ENCODE assay signal across 8 cellular contexts in the genomic region with DNA sequence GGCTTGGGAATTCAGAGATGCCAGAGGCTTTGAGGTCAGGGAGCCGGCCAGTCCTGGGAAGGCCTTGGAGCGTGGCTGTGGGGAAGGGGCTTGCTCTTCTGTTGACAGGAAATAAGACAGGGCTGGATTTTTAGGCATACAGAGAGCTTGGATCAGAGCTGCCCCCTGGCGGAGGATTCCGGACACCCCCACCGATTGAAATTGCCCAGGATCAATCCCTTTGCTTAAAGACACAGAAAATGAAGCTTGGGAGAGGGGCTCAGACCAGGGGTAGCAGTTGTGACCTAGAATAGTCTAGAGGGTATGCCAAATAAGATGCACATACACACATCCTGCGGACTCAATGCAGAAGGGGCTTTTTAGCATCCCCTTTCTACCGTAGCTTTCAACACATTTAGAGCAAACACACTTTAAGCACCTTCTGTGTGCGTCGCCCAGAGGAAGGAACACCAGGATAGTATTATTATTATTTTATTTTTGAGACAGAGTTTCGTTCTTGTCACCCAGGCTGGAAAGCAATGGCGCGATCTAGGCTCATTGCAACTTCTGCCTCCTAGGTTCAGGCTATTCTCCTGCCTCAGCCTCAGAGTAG. TPM values are rescaled to one million over a fixed set of nuclear protein-coding genes. Genes with fewer than 3 reads are reported as not detected.
DNase-seq lines count a peak whose midpoint lies in the region; ATAC-seq and TF ChIP-seq lines count a peak whose summit lies in the region.

No MANE protein-coding gene starts in this region.

- no peaks in the 10 kb centered on the region for H3K27me3 ChIP-seq in testis

- no peak overlapping the region for H3K27ac ChIP-seq in coronary artery
- H3K27ac ChIP-seq in testis = no peak overlapping the region

- H3K36me3 Mint-ChIP-seq in naive thymus-derived CD8-positive, alpha-beta T cell = peaks cover 0 to 4% (median 0%) of the 10 kb centered on the region in 3 donors

- H3K4me1 Mint-ChIP-seq in naive thymus-derived CD8-positive, alpha-beta T cell = peaks cover 21 to 53% (median 47%) of the 10 kb centered on the region in 4 donors

- POLR2A ChIA-PET in naive thymus-derived CD8-positive, alpha-beta T cell (lab: Charles Lee) = interaction anchor here (0.8 to 7.0 kb wide), 7 partner anchors 8 to 543 kb away, joined by 3 to 51 read pairs (median 4); partner anchors contain the start of genes ASB6 and DOLPP1

- peak overlapping the region; percentile 67 to 96 (median 89) for H3K27ac Mint-ChIP-seq in naive thymus-derived CD8-positive, alpha-beta T cell

- no peaks in the 10 kb centered on the region for H3K9me3 Mint-ChIP-seq in naive thymus-derived CD8-positive, alpha-beta T cell

- WGBS in testis, 2 donors = 40 to 59% methylated on average over 12 of the region's 12 CpGs

- intact Hi-C loops in testis (cut with DNase I; ENCODE audit: low total_unique reads) = no loop called here

- TF ChIP-seq CTCF in coronary artery (IDR thresholded peaks at IDR 0.05) = peak; percentile 40
- TF ChIP-seq CTCF in testis (IDR thresholded peaks at IDR 0.05) = peak; percentile 53 to 72 (median 58)

- no peak for ATAC-seq in naive thymus-derived CD8-positive, alpha-beta T cell
- no peak for ATAC-seq in GM21717 (IDR thresholded peaks at IDR 0.05; ENCODE audit: unreplicated experiment)

- no peak for TF ChIP-seq POLR2A in testis (IDR thresholded peaks at IDR 0.05)

- H3K36me3 ChIP-seq in testis (ENCODE audit: low read depth, missing control alignments) = no peaks in the 10 kb centered on the region

- H3K4me3 ChIP-seq in coronary artery (no peak overlapping the region), testis (no peak overlapping the region)

- H3K9me3 ChIP-seq in testis = no peaks in the 10 kb centered on the region

- peak overlapping the region; percentile 81 to 97 (median 88) for H3K4me3 Mint-ChIP-seq in naive thymus-derived CD8-positive, alpha-beta T cell

- peaks cover 6 to 25% (median 11%) of the 10 kb centered on the region in 5 donors for H3K27me3 Mint-ChIP-seq in naive thymus-derived CD8-positive, alpha-beta T cell

- peak; percentile 66 for DNase-seq in SIG-M5 treated with dmso at 0.1 percent for 504 hours (lab: John Stamatoyannopoulos, UW; ENCODE audit: unreplicated experiment)
- no peak for DNase-seq in SIG-M5 (lab: John Stamatoyannopoulos, UW)
- peak; percentile 67 for DNase-seq in NCI-H345 (lab: John Stamatoyannopoulos, UW)
- peak; percentile 84 for DNase-seq in activated CD4-positive, alpha-beta T cell treated with anti-CD3 and anti-CD28 coated beads for 48 hours
- DNase-seq in coronary artery (ENCODE audit: low spot score) = no peak
- DNase-seq in naive thymus-derived CD8-positive, alpha-beta T cell = peak; percentile 43 to 80 (median 58)
- peak; percentile 66 for DNase-seq in testis

- H3K4me1 ChIP-seq in testis = peaks cover 25% of the 10 kb centered on the region

RNA-seq across cellular contexts. Expression of gene NTMT1, which starts 1.7 kb away (rescaled TPM):
- 10 to 100 TPM; 34.5 to 35.1 TPM for total RNA-seq in naive thymus-derived CD8-positive, alpha-beta T cell
- polyA plus RNA-seq in naive thymus-derived CD8-positive, alpha-beta T cell = 10 to 100 TPM; 40.8 to 57.8 (median 45.2) TPM
- 10 to 100 TPM; 71.8 to 82.6 TPM for total RNA-seq in testis
- polyA plus RNA-seq in testis (ENCODE audit: insufficient read depth, low read depth, low replicate concordance) = 189 TPM

RNA-seq across cellular contexts. Expression of gene C9orf50, which starts 3.4 kb away (rescaled TPM):
- not detected for total RNA-seq in naive thymus-derived CD8-positive, alpha-beta T cell
- not detected for polyA plus RNA-seq in naive thymus-derived CD8-positive, alpha-beta T cell
- total RNA-seq in testis = 1 to 10 TPM; 3.7 to 9.4 TPM
- polyA plus RNA-seq in testis (ENCODE audit: insufficient read depth, low read depth, low replicate concordance) = 14.6 TPM

RNA-seq across cellular contexts. Expression of gene ASB6, which starts 17.7 kb away (rescaled TPM):
- total RNA-seq in naive thymus-derived CD8-positive, alpha-beta T cell = 10 to 100 TPM; 33.7 to 35.7 TPM
- polyA plus RNA-seq in naive thymus-derived CD8-positive, alpha-beta T cell = 10 to 100 TPM; 14.8 to 29.1 (median 19.8) TPM
- 10 to 100 TPM; 51.2 to 61.7 TPM for total RNA-seq in testis
- 21.4 TPM for polyA plus RNA-seq in testis (ENCODE audit: insufficient read depth, low read depth, low replicate concordance)

RNA-seq across cellular contexts. Expression of gene PRRX2, which starts 41.2 kb away (rescaled TPM):
- total RNA-seq in naive thymus-derived CD8-positive, alpha-beta T cell = not detected
- not detected for polyA plus RNA-seq in naive thymus-derived CD8-positive, alpha-beta T cell
- 10 to 100 TPM; 14.6 to 19.1 TPM for total RNA-seq in testis
- 15.3 TPM for polyA plus RNA-seq in testis (ENCODE audit: insufficient read depth, low read depth, low replicate concordance)

Comparison
In these comparisons a context has a peak if more than half of its experiments do, and no peak if none do; other contexts are left out.
1. DNase-seq: peak in SIG-M5 treated with dmso at 0.1 percent for 504 hours (single experiment), NCI-H345 (single experiment), activated CD4-positive, alpha-beta T cell treated with anti-CD3 and anti-CD28 coated beads for 48 hours (single experiment), naive thymus-derived CD8-positive, alpha-beta T cell (10 of 10) and testis (single experiment); none in SIG-M5 (single experiment) and coronary artery (single experiment).
2. RNA of gene C9orf50, which starts 3.4 kb away (total RNA-seq): 3.7 to 9.4 TPM in testis; not detected in naive thymus-derived CD8-positive, alpha-beta T cell; every median in the first group is over 4 times any median in the second.